ENCODE assay signal across 3 cellular contexts in the genomic region with DNA sequence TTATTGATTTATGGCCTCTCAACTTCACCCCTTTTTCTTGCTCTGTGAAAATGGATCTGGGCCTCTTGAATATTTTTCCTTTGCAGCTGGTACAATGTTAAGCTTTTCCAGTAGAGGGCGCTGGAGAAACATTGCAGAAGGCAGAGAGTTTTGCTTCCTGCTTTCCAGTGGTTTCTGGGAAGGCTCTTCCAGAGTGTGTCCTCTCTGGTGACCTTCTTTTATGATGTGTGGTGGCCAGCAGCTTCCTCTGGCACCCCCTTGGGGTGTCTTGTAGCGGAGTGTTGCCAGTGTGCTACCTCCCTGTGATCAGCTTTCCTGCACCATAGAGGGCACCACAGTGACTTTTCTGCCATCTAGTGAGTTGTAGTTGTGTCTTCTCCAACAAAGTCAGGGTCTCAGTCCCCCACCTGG.
TF ChIP-seq lines count a peak whose summit lies in the region.

No MANE protein-coding gene starts in this region.

TF ChIP-seq in SK-N-SH, 30 proteins besides CTCF, POLR2A, EP300 and RAD21:
- no peak for TF ChIP-seq CHD2 (IDR thresholded peaks at IDR 0.05; ENCODE audit: low read length, partially characterized antibody)

TF ChIP-seq in SK-N-SH treated with all-trans-retinoic acid at 6 μM for 48 hours, 23 proteins besides CTCF, POLR2A, EP300 and RAD21:
- no peak for TF ChIP-seq OSR1 (CRISPR knock-in tag; IDR thresholded peaks at IDR 0.05)
- no peak for TF ChIP-seq ZNF8 (CRISPR knock-in tag; IDR thresholded peaks at IDR 0.05)
- no peak for TF ChIP-seq ISL1 (CRISPR knock-in tag; IDR thresholded peaks at IDR 0.05)
- TF ChIP-seq, protein P1, sequence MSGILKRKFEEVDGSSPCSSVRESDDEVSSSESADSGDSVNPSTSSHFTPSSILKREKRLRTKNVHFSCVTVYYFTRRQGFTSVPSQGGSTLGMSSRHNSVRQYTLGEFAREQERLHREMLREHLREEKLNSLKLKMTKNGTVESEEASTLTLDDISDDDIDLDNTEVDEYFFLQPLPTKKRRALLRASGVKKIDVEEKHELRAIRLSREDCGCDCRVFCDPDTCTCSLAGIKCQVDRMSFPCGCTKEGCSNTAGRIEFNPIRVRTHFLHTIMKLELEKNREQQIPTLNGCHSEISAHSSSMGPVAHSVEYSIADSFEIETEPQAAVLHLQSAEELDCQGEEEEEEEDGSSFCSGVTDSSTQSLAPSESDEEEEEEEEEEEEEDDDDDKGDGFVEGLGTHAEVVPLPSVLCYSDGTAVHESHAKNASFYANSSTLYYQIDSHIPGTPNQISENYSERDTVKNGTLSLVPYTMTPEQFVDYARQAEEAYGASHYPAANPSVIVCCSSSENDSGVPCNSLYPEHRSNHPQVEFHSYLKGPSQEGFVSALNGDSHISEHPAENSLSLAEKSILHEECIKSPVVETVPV (CRISPR knock-in tag; IDR thresholded peaks at IDR 0.05) = no peak
- no peak for TF ChIP-seq SNAI2 (CRISPR knock-in tag; IDR thresholded peaks at IDR 0.05)
- TF ChIP-seq GLIS3 (CRISPR knock-in tag; IDR thresholded peaks at IDR 0.05) = no peak
- TF ChIP-seq, protein P2, sequence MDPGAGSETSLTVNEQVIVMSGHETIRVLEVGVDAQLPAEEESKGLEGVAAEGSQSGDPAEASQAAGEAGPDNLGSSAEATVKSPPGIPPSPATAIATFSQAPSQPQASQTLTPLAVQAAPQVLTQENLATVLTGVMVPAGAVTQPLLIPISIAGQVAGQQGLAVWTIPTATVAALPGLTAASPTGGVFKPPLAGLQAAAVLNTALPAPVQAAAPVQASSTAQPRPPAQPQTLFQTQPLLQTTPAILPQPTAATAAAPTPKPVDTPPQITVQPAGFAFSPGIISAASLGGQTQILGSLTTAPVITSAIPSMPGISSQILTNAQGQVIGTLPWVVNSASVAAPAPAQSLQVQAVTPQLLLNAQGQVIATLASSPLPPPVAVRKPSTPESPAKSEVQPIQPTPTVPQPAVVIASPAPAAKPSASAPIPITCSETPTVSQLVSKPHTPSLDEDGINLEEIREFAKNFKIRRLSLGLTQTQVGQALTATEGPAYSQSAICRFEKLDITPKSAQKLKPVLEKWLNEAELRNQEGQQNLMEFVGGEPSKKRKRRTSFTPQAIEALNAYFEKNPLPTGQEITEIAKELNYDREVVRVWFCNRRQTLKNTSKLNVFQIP (CRISPR knock-in tag; IDR thresholded peaks at IDR 0.05; ENCODE audit: borderline replicate concordance, low read depth) = no peak
- TF ChIP-seq RARB (CRISPR knock-in tag; IDR thresholded peaks at IDR 0.05) = no peak
- no peak for TF ChIP-seq ESRRG (CRISPR knock-in tag; IDR thresholded peaks at IDR 0.05)
- TF ChIP-seq, protein P3, sequence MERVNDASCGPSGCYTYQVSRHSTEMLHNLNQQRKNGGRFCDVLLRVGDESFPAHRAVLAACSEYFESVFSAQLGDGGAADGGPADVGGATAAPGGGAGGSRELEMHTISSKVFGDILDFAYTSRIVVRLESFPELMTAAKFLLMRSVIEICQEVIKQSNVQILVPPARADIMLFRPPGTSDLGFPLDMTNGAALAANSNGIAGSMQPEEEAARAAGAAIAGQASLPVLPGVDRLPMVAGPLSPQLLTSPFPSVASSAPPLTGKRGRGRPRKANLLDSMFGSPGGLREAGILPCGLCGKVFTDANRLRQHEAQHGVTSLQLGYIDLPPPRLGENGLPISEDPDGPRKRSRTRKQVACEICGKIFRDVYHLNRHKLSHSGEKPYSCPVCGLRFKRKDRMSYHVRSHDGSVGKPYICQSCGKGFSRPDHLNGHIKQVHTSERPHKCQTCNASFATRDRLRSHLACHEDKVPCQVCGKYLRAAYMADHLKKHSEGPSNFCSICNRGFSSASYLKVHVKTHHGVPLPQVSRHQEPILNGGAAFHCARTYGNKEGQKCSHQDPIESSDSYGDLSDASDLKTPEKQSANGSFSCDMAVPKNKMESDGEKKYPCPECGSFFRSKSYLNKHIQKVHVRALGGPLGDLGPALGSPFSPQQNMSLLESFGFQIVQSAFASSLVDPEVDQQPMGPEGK (CRISPR knock-in tag; IDR thresholded peaks at IDR 0.05; ENCODE audit: borderline replicate concordance) = no peak
- TF ChIP-seq ZFP30 (CRISPR knock-in tag; IDR thresholded peaks at IDR 0.05) = no peak
- no peak for TF ChIP-seq BACH2 (CRISPR knock-in tag; IDR thresholded peaks at IDR 0.05; ENCODE audit: borderline replicate concordance)
- no peak for TF ChIP-seq ARNTL (CRISPR knock-in tag; IDR thresholded peaks at IDR 0.05; ENCODE audit: borderline replicate concordance, low read depth)
- no peak for TF ChIP-seq ZC3H10 (CRISPR knock-in tag; IDR thresholded peaks at IDR 0.05)
- no peak for TF ChIP-seq PPARA (CRISPR knock-in tag; IDR thresholded peaks at IDR 0.05; ENCODE audit: borderline replicate concordance)
- no peak for TF ChIP-seq CSDC2 (CRISPR knock-in tag; IDR thresholded peaks at IDR 0.05)

TF ChIP-seq in H1, 55 proteins besides CTCF, POLR2A, EP300 and RAD21:
- TF ChIP-seq YY1 (IDR thresholded peaks at IDR 0.05; ENCODE audit: low read depth, low read length) (no peak), TCF12 (IDR thresholded peaks at IDR 0.05; ENCODE audit: low read depth, low read length) (peak; percentile 45; the same call in 1 of the 2 replicates)
